ENCODE assay signal across 1 cellular context in the genomic region with DNA sequence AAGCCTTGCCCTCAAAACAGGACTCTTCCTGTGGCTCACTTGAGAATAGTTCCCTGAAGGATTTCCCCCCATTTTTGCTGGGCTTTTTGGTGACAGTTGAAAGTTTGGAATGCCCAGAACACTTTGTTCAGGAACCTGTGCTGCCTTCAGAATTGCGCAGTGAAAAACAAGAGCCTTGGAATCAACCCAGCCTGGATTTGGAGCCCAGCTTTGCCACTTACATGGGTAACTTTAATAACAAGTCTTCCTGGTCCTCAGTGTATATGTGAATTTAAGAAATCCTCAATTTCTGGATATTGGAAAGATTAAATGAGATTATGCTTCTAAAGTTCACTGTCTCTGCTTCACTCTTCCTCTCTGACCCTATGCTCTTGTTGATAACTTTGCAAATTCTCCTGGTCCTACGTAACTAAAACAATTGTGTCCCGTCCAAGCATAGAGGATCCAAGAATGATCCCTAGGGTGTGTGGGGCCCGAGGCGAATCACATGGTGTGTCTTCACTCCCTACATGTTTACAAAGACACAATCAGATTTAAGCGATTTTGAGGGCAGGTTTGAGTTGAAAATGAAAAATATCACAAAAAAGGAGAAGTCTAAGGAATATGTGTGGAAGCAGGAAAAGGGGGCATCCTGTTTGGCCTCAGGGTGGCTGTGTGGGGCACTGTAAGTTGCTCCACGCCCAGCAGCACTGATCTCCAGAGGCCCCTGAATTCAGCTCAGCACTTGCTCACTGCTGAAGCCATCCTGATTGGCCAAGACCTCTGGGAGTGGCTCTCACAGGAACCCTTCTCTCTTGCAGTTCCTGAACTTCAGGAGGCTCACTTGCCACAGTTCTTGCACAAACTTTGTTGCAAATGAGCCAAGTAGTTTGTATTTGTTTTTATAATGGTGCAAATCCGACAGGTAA.
TF ChIP-seq lines count a peak whose summit lies in the region.

No MANE protein-coding gene starts in this region.

TF ChIP-seq in IMR-90, 13 proteins besides CTCF, POLR2A, EP300 and RAD21 (continued from another document):
- TF ChIP-seq, protein P1, sequence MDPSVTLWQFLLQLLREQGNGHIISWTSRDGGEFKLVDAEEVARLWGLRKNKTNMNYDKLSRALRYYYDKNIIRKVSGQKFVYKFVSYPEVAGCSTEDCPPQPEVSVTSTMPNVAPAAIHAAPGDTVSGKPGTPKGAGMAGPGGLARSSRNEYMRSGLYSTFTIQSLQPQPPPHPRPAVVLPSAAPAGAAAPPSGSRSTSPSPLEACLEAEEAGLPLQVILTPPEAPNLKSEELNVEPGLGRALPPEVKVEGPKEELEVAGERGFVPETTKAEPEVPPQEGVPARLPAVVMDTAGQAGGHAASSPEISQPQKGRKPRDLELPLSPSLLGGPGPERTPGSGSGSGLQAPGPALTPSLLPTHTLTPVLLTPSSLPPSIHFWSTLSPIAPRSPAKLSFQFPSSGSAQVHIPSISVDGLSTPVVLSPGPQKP (IDR thresholded peaks at IDR 0.05; ENCODE audit: borderline replicate concordance, low read depth, low read length), result no peak
- TF ChIP-seq SMC3 (IDR thresholded peaks at IDR 0.05; ENCODE audit: low read depth, low read length) (no peak), MAFK (IDR thresholded peaks at IDR 0.05; ENCODE audit: low read depth, low read length) (no peak), NFE2L2 (IDR thresholded peaks at IDR 0.05; ENCODE audit: low read depth, low read length) (no peak), MAZ (IDR thresholded peaks at IDR 0.05; ENCODE audit: borderline replicate concordance, low read depth, low read length) (no peak), CEBPB (IDR thresholded peaks at IDR 0.05; ENCODE audit: low read depth, low read length) (no peak), CHD1 (IDR thresholded peaks at IDR 0.05; ENCODE audit: low read depth, low read length) (no peak), BHLHE40 (IDR thresholded peaks at IDR 0.05; ENCODE audit: low read depth, low read length) (no peak), RCOR1 (IDR thresholded peaks at IDR 0.05; ENCODE audit: insufficient replicate concordance, low read length) (no peak), RFX5 (IDR thresholded peaks at IDR 0.05; ENCODE audit: low read depth, low read length) (no peak), FOS (IDR thresholded peaks at IDR 0.05; ENCODE audit: low read depth, low read length) (no peak)
- TF ChIP-seq, protein P2, sequence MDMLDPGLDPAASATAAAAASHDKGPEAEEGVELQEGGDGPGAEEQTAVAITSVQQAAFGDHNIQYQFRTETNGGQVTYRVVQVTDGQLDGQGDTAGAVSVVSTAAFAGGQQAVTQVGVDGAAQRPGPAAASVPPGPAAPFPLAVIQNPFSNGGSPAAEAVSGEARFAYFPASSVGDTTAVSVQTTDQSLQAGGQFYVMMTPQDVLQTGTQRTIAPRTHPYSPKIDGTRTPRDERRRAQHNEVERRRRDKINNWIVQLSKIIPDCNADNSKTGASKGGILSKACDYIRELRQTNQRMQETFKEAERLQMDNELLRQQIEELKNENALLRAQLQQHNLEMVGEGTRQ (IDR thresholded peaks at IDR 0.05; ENCODE audit: low read depth, low read length), result no peak
